9 cellular contexts compared by ENCODE assay signal in genomic region chr18:12408247-12408869, GRCh38. TPM values are rescaled to one million over a fixed set of nuclear protein-coding genes. Genes with fewer than 3 reads are reported as not detected.
DNase-seq lines count a peak whose midpoint lies in the region; ATAC-seq, FAIRE-seq and TF ChIP-seq lines count a peak whose summit lies in the region.
"Had no signal": no experiment of that assay in that cellular context is flagged by ENCODE, and none has a peak within 500 bp of the region (broad histone marks: within the 10 kb centered on the region; RNA-seq: fewer than 3 reads in every experiment).

No MANE protein-coding gene starts in this region.

- FAIRE-seq in keratinocyte (lab: Jason Lieb, UNC), result no peak
- FAIRE-seq: colon had no signal

- H3K9me3 Mint-ChIP-seq in stimulated activated memory B cell treated with anti-CD40 and anti-IgM and Interleukin-4, amounts not matched to agents 10 μg/mL and 1 μg/mL and 100 μg/mL, for 72 hours, result no peaks in the 10 kb centered on the region

- no peak for TF ChIP-seq EP300 in SK-N-SH (IDR thresholded peaks at IDR 0.05; ENCODE audit: borderline replicate concordance in 1 of 2, low read depth in 1 of 2, low read length in 1 of 2)

- peak; percentile 34 for DNase-seq in SK-N-SH
- peak; percentile 42 for DNase-seq in astrocyte of the spinal cord (ENCODE audit: low read depth, low spot score)
- no peak for DNase-seq in keratinocyte (ENCODE audit: low read depth, low spot score)

- POLR2A ChIA-PET in SK-N-SH (lab: Yijun Ruan, JAX), result interaction anchor here (0.7 to 2.4 kb wide), 7 partner anchors 11 to 475 kb away, joined by 3 to 15 read pairs (median 6); partner anchors contain the start of genes AFG3L2, CEP76 and PSMG2

- H3K27ac Mint-ChIP-seq in stimulated activated memory B cell treated with anti-CD40 and anti-IgM and Interleukin-4, amounts not matched to agents 10 μg/mL and 1 μg/mL and 100 μg/mL, for 72 hours, result peak overlapping the region; percentile 77

- CTCF ChIA-PET in SK-N-SH (lab: Yijun Ruan, JAX), result interaction anchor here (1.0 to 4.0 kb wide), 7 partner anchors 11 to 251 kb away, joined by 3 to 26 read pairs (median 4); partner anchors contain the start of gene SPIRE1

- dilution Hi-C loops in keratinocyte (cut with MboI; ENCODE audit: extremely low pct_ligation_motif_present, low sequenced_read_pairs), result no loop called here

- peaks cover 40% of the 10 kb centered on the region for H3K4me1 Mint-ChIP-seq in stimulated activated memory B cell treated with anti-CD40 and anti-IgM and Interleukin-4, amounts not matched to agents 10 μg/mL and 1 μg/mL and 100 μg/mL, for 72 hours

- H3K9ac ChIP-seq in SK-N-SH (peak overlapping the region; percentile 73), KMS-11 (peak overlapping the region; percentile 90), keratinocyte (ENCODE audit: control insufficient read depth, extremely low read depth, insufficient read depth, low read length) (peak overlapping the region; percentile 83)

- H4K20me1 ChIP-seq in SK-N-SH (ENCODE audit: insufficient read depth) (0 out of 2 replicates have a peak, but pooled peaks cover 3% of the 10 kb centered on the region), KMS-11 (ENCODE audit: insufficient read depth) (no peaks in the 10 kb centered on the region), keratinocyte (ENCODE audit: control insufficient read depth, extremely low read depth, insufficient read depth, low read length) (no peaks in the 10 kb centered on the region)

- H3K4me1 ChIP-seq in SK-N-SH (ENCODE audit: control insufficient read depth in 1 of 2, insufficient read depth in 2 of 2, low read depth in 1 of 2, low read length in 1 of 2), result peaks cover 11 to 15% of the 10 kb centered on the region in 2 experiments; a peak in 2 of 4 replicates
- H3K4me1 ChIP-seq in KMS-11 (ENCODE audit: low read depth, poor library complexity, severe bottlenecking), result peaks cover 30% of the 10 kb centered on the region
- H3K4me1 ChIP-seq in keratinocyte (ENCODE audit: control insufficient read depth, extremely low read depth, insufficient read depth, low read length), result peaks cover 30% of the 10 kb centered on the region

- H3K9me2 ChIP-seq in SK-N-SH, result no peaks in the 10 kb centered on the region

- H3K4me3 ChIP-seq in SK-N-SH (ENCODE audit: low read depth in 2 of 2, low read length in 1 of 2) (peak overlapping the region; percentile 56 to 78), KMS-11 (IDR thresholded peaks at IDR 0.05; ENCODE audit: insufficient read depth, low read depth, low read length) (no peak overlapping the region), astrocyte of the spinal cord (ENCODE audit: low read depth, low read length) (peak overlapping the region; percentile 63), keratinocyte (ENCODE audit: control insufficient read depth in 2 of 3, extremely low read depth in 1 of 3, insufficient read depth in 2 of 3, low read depth in 1 of 3, low read length in 3 of 3) (peak overlapping the region; percentile 62 to 95 (median 89))

- peak overlapping the region; percentile 79 for H3K4me3 Mint-ChIP-seq in stimulated activated memory B cell treated with anti-CD40 and anti-IgM and Interleukin-4, amounts not matched to agents 10 μg/mL and 1 μg/mL and 100 μg/mL, for 72 hours

- WGBS in SK-N-SH (ENCODE audit: low lambda C conversion rate), result 7% methylated on average over 9 of the region's 32 CpGs

- peaks cover 27% of the 10 kb centered on the region for H3K27me3 Mint-ChIP-seq in stimulated activated memory B cell treated with anti-CD40 and anti-IgM and Interleukin-4, amounts not matched to agents 10 μg/mL and 1 μg/mL and 100 μg/mL, for 72 hours

- TF ChIP-seq CTCF in SK-N-SH (IDR thresholded peaks at IDR 0.05) (no peak), KMS-11 (conservative IDR thresholded peaks at IDR 0.05; ENCODE audit: low read depth, low read length) (no peak), astrocyte of the spinal cord (IDR thresholded peaks at IDR 0.05; ENCODE audit: low read depth, low read length) (no peak), keratinocyte (optimal IDR thresholded peaks at IDR 0.05 in 1 of 3, IDR thresholded peaks at IDR 0.05 in 1 of 3, conservative IDR thresholded peaks at IDR 0.05 in 1 of 3; ENCODE audit: extremely low read depth in 1 of 3, insufficient read depth in 2 of 3, low read length in 3 of 3) (no peak)

- no peaks in the 10 kb centered on the region for H3K36me3 Mint-ChIP-seq in stimulated activated memory B cell treated with anti-CD40 and anti-IgM and Interleukin-4, amounts not matched to agents 10 μg/mL and 1 μg/mL and 100 μg/mL, for 72 hours

- no peaks in the 10 kb centered on the region for H3K27me3 ChIP-seq in SK-N-SH (ENCODE audit: insufficient read depth)
- H3K27me3 ChIP-seq in KMS-11 (ENCODE audit: insufficient read depth, low read depth), result no peaks in the 10 kb centered on the region
- H3K27me3 ChIP-seq in keratinocyte (ENCODE audit: control insufficient read depth, extremely low read depth, insufficient read depth, low read length), result peaks cover 12% of the 10 kb centered on the region

- no peaks in the 10 kb centered on the region for H3K9me3 ChIP-seq in SK-N-SH
- H3K9me3 ChIP-seq in keratinocyte (ENCODE audit: control insufficient read depth, low read depth, low read length), result no peaks in the 10 kb centered on the region

- in situ Hi-C loops in astrocyte of the spinal cord (cut with HindIII; ENCODE audit: low sequenced_read_pairs), result no loop called here

- H3K79me2 ChIP-seq in SK-N-SH (ENCODE audit: insufficient read depth) (peaks cover 49% of the 10 kb centered on the region), KMS-11 (ENCODE audit: insufficient read depth, low read depth) (peaks cover 32% of the 10 kb centered on the region), keratinocyte (ENCODE audit: control insufficient read depth, insufficient read depth, low read length) (peaks cover 22% of the 10 kb centered on the region)

- TF ChIP-seq RAD21 in SK-N-SH (IDR thresholded peaks at IDR 0.05; ENCODE audit: low read length), result no peak

- H3K36me3 ChIP-seq in SK-N-SH (replicated peaks in 1 of 2; ENCODE audit: control insufficient read depth in 1 of 2, insufficient read depth in 2 of 2, low read length in 1 of 2) (peaks cover 0 to 5% of the 10 kb centered on the region in 2 experiments), KMS-11 (ENCODE audit: insufficient read depth) (no peaks in the 10 kb centered on the region), keratinocyte (ENCODE audit: control insufficient read depth in 2 of 2, extremely low read depth in 1 of 2, insufficient read depth in 2 of 2, low read length in 2 of 2) (peaks cover 0 to 4% of the 10 kb centered on the region in 2 experiments)

- peaks cover 11% of the 10 kb centered on the region for H3F3A ChIP-seq in SK-N-SH (replicated peaks; ENCODE audit: insufficient read depth)

- ATAC-seq in SK-N-SH treated with all-trans-retinoic acid at 6 μM for 48 hours (no peak), GM18861 (IDR thresholded peaks at IDR 0.05; ENCODE audit: unreplicated experiment) (no peak), HG03045 (IDR thresholded peaks at IDR 0.05; ENCODE audit: unreplicated experiment) (no peak)
- ATAC-seq in stimulated activated memory B cell treated with anti-CD40 and anti-IgM and Interleukin-4, amounts not matched to agents 10 μg/mL and 1 μg/mL and 100 μg/mL, for 72 hours, result no peak

- peak overlapping the region; percentile 63 for H2AFZ ChIP-seq in SK-N-SH (ENCODE audit: low read depth)
- H2AFZ ChIP-seq in KMS-11 (ENCODE audit: low read depth), result peak overlapping the region; percentile 75
- peak overlapping the region; percentile 69 for H2AFZ ChIP-seq in keratinocyte (ENCODE audit: control insufficient read depth, low read length)

- H3K27ac ChIP-seq in SK-N-SH (ENCODE audit: low read depth in 2 of 2, low read length in 1 of 2) (peak overlapping the region; percentile 73 to 76), KMS-11 (peak overlapping the region; percentile 79), keratinocyte (ENCODE audit: control insufficient read depth, insufficient read depth, low read length) (peak overlapping the region; percentile 67)

- H3K9me1 ChIP-seq in keratinocyte (ENCODE audit: control insufficient read depth, extremely low read depth, insufficient read depth, low read length), result no peaks in the 10 kb centered on the region

- H3K4me2 ChIP-seq in SK-N-SH (peak overlapping the region; percentile 83), KMS-11 (peak overlapping the region; percentile 66), keratinocyte (ENCODE audit: control insufficient read depth, extremely low read depth, insufficient read depth, low read depth, low read length) (peak overlapping the region; percentile 95)

TF ChIP-seq in SK-N-SH, 30 proteins besides CTCF, POLR2A, EP300 and RAD21 (continues in another document):
- TF ChIP-seq GABPA (IDR thresholded peaks at IDR 0.05; ENCODE audit: low read depth) (no peak), TCF12 (IDR thresholded peaks at IDR 0.05) (no peak), RCOR1 (IDR thresholded peaks at IDR 0.05; ENCODE audit: low read length) (no peak)

RNA-seq across cellular contexts. Expression of gene PRELID3A, which starts 0.6 kb away (rescaled TPM):
- polyA plus RNA-seq in SK-N-SH (2012; rRNA removed) (15.3 and 19.7 TPM in 2 replicates), keratinocyte (5.4 to 7.6 TPM (median 6.8 TPM) in 3 replicates)
- 14.5 and 14.8 TPM in 2 replicates for polyA plus RNA-seq in SK-N-SH (2012; cell fraction: cytosol; rRNA removed)
- polyA plus RNA-seq in SK-N-SH (2012; cell fraction: nucleus; rRNA removed), result 32.9 and 57.3 TPM in 2 replicates
- polyA plus RNA-seq in keratinocyte (2011; ENCODE audit: low read depth), result 1.9 TPM
- 4.9 and 7.4 TPM in 2 replicates for polyA plus RNA-seq in keratinocyte (2011; cell fraction: cytosol; rRNA removed)
- polyA plus RNA-seq in keratinocyte (2011; cell fraction: nucleus; rRNA removed), result 20.2 and 22.0 TPM in 2 replicates
- polyA plus RNA-seq in keratinocyte (2012; ENCODE audit: low replicate concordance), result 2.1 and 5.4 TPM in 2 replicates
- polyA minus RNA-seq in keratinocyte, result 0.30 to 3.1 TPM (median 2.0 TPM) in 3 replicates
- polyA minus RNA-seq in keratinocyte (2011; cell fraction: cytosol; rRNA and poly(A)+ RNA removed), result 5.6 TPM
- 2.4 and 5.5 TPM in 2 replicates for polyA minus RNA-seq in keratinocyte (2011; cell fraction: nucleus; rRNA and poly(A)+ RNA removed)

RNA-seq across cellular contexts. Expression of gene AFG3L2, which starts 31.3 kb away (rescaled TPM):
- polyA plus RNA-seq in SK-N-SH (2012; rRNA removed) (26.0 and 32.6 TPM in 2 replicates), keratinocyte (31.0 to 47.5 TPM (median 42.2 TPM) in 3 replicates)
- polyA plus RNA-seq in SK-N-SH (2012; cell fraction: cytosol; rRNA removed), result 33.2 and 36.6 TPM in 2 replicates
- 26.2 and 28.5 TPM in 2 replicates for polyA plus RNA-seq in SK-N-SH (2012; cell fraction: nucleus; rRNA removed)
- 57.6 TPM for polyA plus RNA-seq in keratinocyte (2011; ENCODE audit: low read depth)
- 31.3 and 36.9 TPM in 2 replicates for polyA plus RNA-seq in keratinocyte (2011; cell fraction: cytosol; rRNA removed)
- 55.3 and 62.9 TPM in 2 replicates for polyA plus RNA-seq in keratinocyte (2011; cell fraction: nucleus; rRNA removed)
- 37.8 and 39.1 TPM in 2 replicates for polyA plus RNA-seq in keratinocyte (2012; ENCODE audit: low replicate concordance)
- polyA minus RNA-seq in keratinocyte, result 15.5 to 37.2 TPM (median 30.0 TPM) in 3 replicates
- polyA minus RNA-seq in keratinocyte (2011; cell fraction: cytosol; rRNA and poly(A)+ RNA removed), result 34.0 TPM
- polyA minus RNA-seq in keratinocyte (2011; cell fraction: nucleus; rRNA and poly(A)+ RNA removed), result 26.8 and 46.2 TPM in 2 replicates
